20 cellular contexts compared by ENCODE assay signal in the genomic region with DNA sequence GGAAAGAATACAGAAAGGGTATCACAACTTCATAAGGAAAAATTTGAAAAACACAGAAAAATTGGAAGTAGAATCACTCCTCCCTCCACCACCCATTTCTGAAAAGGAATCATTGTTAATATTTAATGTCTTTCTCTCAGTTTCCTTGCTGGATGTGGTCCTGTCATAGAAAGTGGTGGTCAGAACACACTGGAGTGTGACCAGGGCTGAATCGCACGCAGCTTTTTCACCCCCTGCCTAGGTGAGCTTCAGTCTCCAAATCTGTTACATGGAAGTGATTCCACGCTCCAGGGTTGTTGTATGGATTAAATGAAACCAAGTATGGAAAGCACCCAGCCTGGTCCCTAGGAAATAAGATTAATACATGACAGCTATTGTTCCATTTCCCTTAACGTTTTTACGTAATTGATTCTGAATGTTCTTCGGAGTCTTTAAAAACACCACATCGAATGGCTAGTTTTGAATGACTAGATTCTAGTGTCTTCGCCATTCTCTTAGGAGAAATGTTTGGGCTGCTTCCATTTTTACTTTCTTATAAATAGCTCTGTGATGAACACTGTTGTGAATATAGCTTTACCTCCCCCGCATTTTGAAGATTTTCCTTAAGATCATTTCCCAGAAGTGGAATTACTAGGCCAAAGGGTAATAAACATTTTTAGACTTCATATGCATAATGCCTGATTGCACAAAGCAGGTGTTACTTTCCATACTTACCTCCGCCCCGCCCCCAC. TPM values are rescaled to one million over a fixed set of nuclear protein-coding genes. Genes with fewer than 3 reads are reported as not detected.
A peak's percentile ranks its signal among the peaks of the same experiment; 100 is the strongest.
DNase-seq lines count a peak whose midpoint lies in the region; ATAC-seq and TF ChIP-seq lines count a peak whose summit lies in the region.
"Had no signal": no experiment of that assay in that cellular context is flagged by ENCODE, and none has a peak within 500 bp of the region (broad histone marks: within the 10 kb centered on the region; RNA-seq: fewer than 3 reads in every experiment).

No MANE protein-coding gene starts in this region.

- H3K79me2 ChIP-seq in PC-3 (ENCODE audit: low read length) (no peaks in the 10 kb centered on the region), osteoblast (ENCODE audit: insufficient read depth, low read length) (no peaks in the 10 kb centered on the region)

- H3K4me1 ChIP-seq in PC-3 (ENCODE audit: insufficient read depth, low read length) (peaks cover 41% of the 10 kb centered on the region), osteoblast (ENCODE audit: insufficient read depth, low read length) (peaks cover 41% of the 10 kb centered on the region)

- ATAC-seq in GM19397 (IDR thresholded peaks at IDR 0.05; ENCODE audit: unreplicated experiment) (peak; percentile 50), PC-3 (no peak), HG03432 (IDR thresholded peaks at IDR 0.05; ENCODE audit: unreplicated experiment) (no peak)
- ATAC-seq: natural killer cell treated with Interleukin-12 subunit alpha and Interleukin-12 subunit beta and Interleukin-15 and Interleukin-18, amount 100 ng/mL, for 72 hours had no signal

- no peaks in the 10 kb centered on the region for H3K9me3 ChIP-seq in PC-3 (ENCODE audit: low read length)
- H3K9me3 ChIP-seq in osteoblast (ENCODE audit: low read depth, low read length): no peaks in the 10 kb centered on the region
- H3K9me3 ChIP-seq: upper lobe of left lung had no signal

- POLR2A ChIA-PET in PC-3 (lab: Charles Lee; ENCODE audit: unreplicated experiment): interaction anchor here (0.6 kb wide), 2 partner anchors 8 to 88 kb away, joined by 5 to 6 read pairs; no protein-coding TSS in a partner anchor

- intact Hi-C loops in PC-3 (cut with micrococcal nuclease): no loop called here

- H3K27me3 ChIP-seq in PC-3 (ENCODE audit: low read length) (no peaks in the 10 kb centered on the region), osteoblast (ENCODE audit: insufficient read depth, low read length) (no peaks in the 10 kb centered on the region)
- H3K27me3 ChIP-seq: upper lobe of left lung had no signal

- TF ChIP-seq CTCF in PC-3 (conservative IDR thresholded peaks at IDR 0.05; ENCODE audit: low read depth, low read length) (no peak), osteoblast (IDR thresholded peaks at IDR 0.05; ENCODE audit: extremely low read depth, low read depth, low read length) (no peak)

- peaks cover 3% of the 10 kb centered on the region for H3F3A ChIP-seq in PC-3 (ENCODE audit: low read length, unreplicated experiment)

- H3K4me2 ChIP-seq in PC-3 (ENCODE audit: low read length): peak overlapping the region; percentile 66
- H3K4me2 ChIP-seq in osteoblast (ENCODE audit: insufficient read depth, low read length): peak overlapping the region; percentile 38

- no peak for DNase-seq in PC-3
- no peak for DNase-seq in epithelial cell of prostate (ENCODE audit: low read depth, low spot score)
- no peak for DNase-seq in osteoblast (ENCODE audit: insufficient read length, low spot score, missing footprints)
- DNase-seq in GF-D8 (lab: John Stamatoyannopoulos, UW): no peak
- DNase-seq in RKO (ENCODE audit: low spot score): no peak
- no peak for DNase-seq in NAMALWA (ENCODE audit: low spot score)
- DNase-seq: activated CD4-positive, alpha-beta T cell treated with anti-CD3 and anti-CD28 coated beads, Interleukin-2, amount 50 U/mL, for 48 hours; activated naive CD4-positive, alpha-beta T cell treated with anti-CD3 and anti-CD28 coated beads for 36 hours; activated T-cell treated with anti-CD3 and anti-CD28 coated beads for 4 hours; kidney glomerular epithelial cell; NCI-H1048; NCI-H2029 treated with DMSO at 0.1 percent for 48 hours; NCI-H524 treated with DMSO at 0.1 percent for 48 hours; SIG-M5; stimulated activated CD4-positive, alpha-beta T cell treated with anti-CD3 and anti-CD28 coated beads, Interleukin-1b, Interleukin-23, amount 100 ng/mL, for 48 hours; stimulated activated naive CD4-positive, alpha-beta T cell treated with Interleukin-2 at 50 U/mL for 16 hours; upper lobe of left lung had no signal

- H3K9me2 ChIP-seq in PC-3 (replicated peaks; ENCODE audit: low read length): no peaks in the 10 kb centered on the region

- peak overlapping the region; percentile 84 for H3K27ac ChIP-seq in PC-3 (ENCODE audit: low read length)
- H3K27ac ChIP-seq in epithelial cell of prostate: peak overlapping the region; percentile 53
- peak overlapping the region; percentile 51 for H3K27ac ChIP-seq in osteoblast (ENCODE audit: low read depth, low read length)
- H3K27ac ChIP-seq: upper lobe of left lung had no signal

- CTCF ChIA-PET in PC-3 (lab: Charles Lee): no interaction called here

- H2AFZ ChIP-seq in PC-3 (ENCODE audit: low read length) (no peak overlapping the region), osteoblast (ENCODE audit: low read length) (no peak overlapping the region)

- no peaks in the 10 kb centered on the region for H3K36me3 ChIP-seq in PC-3 (ENCODE audit: low read depth, low read length)
- no peaks in the 10 kb centered on the region for H3K36me3 ChIP-seq in osteoblast (ENCODE audit: insufficient read depth, low read length)
- H3K36me3 ChIP-seq: upper lobe of left lung had no signal

- peak overlapping the region; percentile 36; the same call in 1 of the 2 replicates for H3K9ac ChIP-seq in PC-3 (ENCODE audit: low read length)

- no peaks in the 10 kb centered on the region for H4K20me1 ChIP-seq in PC-3 (ENCODE audit: low read length)
- no peaks in the 10 kb centered on the region for H4K20me1 ChIP-seq in osteoblast (ENCODE audit: insufficient read depth, low read length)

- H3K4me3 ChIP-seq in PC-3 (ENCODE audit: low read length): no peak overlapping the region; the same call in 1 of the 2 replicates
- H3K4me3 ChIP-seq in osteoblast (ENCODE audit: insufficient read depth, low read length): no peak overlapping the region
- H3K4me3 ChIP-seq: upper lobe of left lung had no signal

- no TSS peak for BruUV-seq in PC-3 (replicated peaks; lab: Mats Ljungman, UMichigan)

RNA-seq across cellular contexts. Expression of gene DUSP5, which starts 10.9 kb away (rescaled TPM):
- 205 and 206 TPM in 2 replicates for total RNA-seq in PC-3 (2014; rRNA removed)
- 8.5 and 10.1 TPM in 2 replicates for total RNA-seq in osteoblast

Comparison
In these comparisons a context has a peak if more than half of its experiments do, and no peak if none do; other contexts are left out.
1. RNA of gene DUSP5, which starts 10.9 kb away (total RNA-seq): 205 to 206 TPM in PC-3; 8.5 to 10.1 TPM in osteoblast; every median in the first group is over 10 times any median in the second.
2. Peak in every context shown above with its lines, with median percentiles within 50 percentile points of each other: H3K27ac ChIP-seq.